ENCODE assay signal across 18 cellular contexts in genomic region chr10:52623761-52624160, GRCh38.
"Had no signal": no experiment of that assay in that cellular context is flagged by ENCODE, and none has a peak within 500 bp of the region (broad histone marks: within the 10 kb centered on the region; RNA-seq: fewer than 3 reads in every experiment).

No MANE protein-coding gene starts in this region.

- DNase-seq: activated CD4-positive, alpha-beta T cell treated with anti-CD3 and anti-CD28 coated beads, Interleukin-2, amount 10 ng/mL, durations not matched to agents 24 days and 14 days; activated CD8-positive, alpha-beta memory T cell treated with anti-CD3 and anti-CD28 coated beads, Interleukin-2, amount 50 U/mL, for 4 hours; activated CD8-positive, alpha-beta T cell treated with anti-CD3 and anti-CD28 coated beads, Interleukin-2, amount 10 ng/mL, durations not matched to agents 7 days and 5 days; activated gamma-delta T cell; activated T-cell treated with anti-CD3 and anti-CD28 coated beads, Interleukin-2, amount 50 U/mL, for 72 hours; amniotic stem cell; body of pancreas; effector memory CD8-positive, alpha-beta T cell; hypothalamus; kidney glomerular epithelial cell; stimulated activated CD4-positive, alpha-beta T cell treated with anti-CD3 and anti-CD28 coated beads, Interleukin-2, amount 100 ng/mL, for 48 hours; T-cell; T-helper 9 cell; thyroid gland had no signal

- ATAC-seq: activated CD8-positive, alpha-beta T cell treated with anti-CD3 and anti-CD28 coated beads, Interleukin-2, amount 10 ng/mL, durations not matched to agents 7 days and 5 days; activated naive CD4-positive, alpha-beta T cell treated with anti-CD3 and anti-CD28 coated beads, Interleukin-2, amount 50 U/mL, for 72 hours; activated T-cell treated with anti-CD3 and anti-CD28 coated beads, Interleukin-2, amount 50 U/mL, for 72 hours; body of pancreas; effector memory CD8-positive, alpha-beta T cell; natural killer cell treated with Interleukin-12 subunit alpha and Interleukin-12 subunit beta and Interleukin-15 and Interleukin-18, amount 100 ng/mL, for 72 hours; stimulated activated memory B cell treated with anti-CD40 and anti-IgM and Interleukin-4, amounts not matched to agents 10 μg/mL and 1 μg/mL and 100 μg/mL, for 72 hours; T-cell; WTC11 had no signal

- H3K4me3 ChIP-seq: body of pancreas, thyroid gland had no signal

- H3K9me3 ChIP-seq: body of pancreas, thyroid gland had no signal

- H3K27ac ChIP-seq: body of pancreas, thyroid gland had no signal

- H3K4me1 ChIP-seq: body of pancreas, thyroid gland had no signal

- H3K36me3 ChIP-seq: thyroid gland had no signal

- H3K27me3 ChIP-seq: body of pancreas, thyroid gland had no signal
